1 cellular context compared by ENCODE assay signal in the genomic region with DNA sequence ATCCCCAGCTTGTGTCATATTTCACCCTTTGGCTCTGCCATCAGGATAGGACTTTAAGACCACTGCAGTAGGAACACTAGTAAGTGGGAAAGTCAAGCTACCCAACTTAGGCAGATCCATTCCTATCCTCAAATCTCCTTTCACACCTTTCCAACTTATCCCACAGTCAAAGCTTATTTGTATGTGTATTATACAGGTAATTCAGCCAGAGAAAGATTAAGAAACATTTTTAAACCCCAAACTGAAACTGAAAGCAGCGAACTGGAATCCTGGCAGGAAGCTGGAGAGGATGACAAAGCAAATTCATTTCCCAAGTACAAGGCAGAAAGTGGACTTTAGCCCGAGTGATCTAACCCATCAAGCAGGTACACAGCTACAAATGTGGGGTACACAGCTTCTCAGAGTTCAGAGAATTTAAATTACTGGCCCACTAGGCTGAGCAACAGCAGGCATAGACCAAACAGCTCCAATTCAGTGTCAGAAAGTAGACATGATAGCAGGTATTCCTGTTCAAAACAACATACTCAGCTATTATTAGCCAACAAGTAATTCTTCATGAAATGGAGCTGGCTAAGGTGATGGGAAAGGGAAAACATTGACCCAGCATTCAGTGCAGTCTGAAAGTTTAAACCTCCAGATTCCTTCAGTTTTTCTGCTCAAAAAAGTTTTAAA.
TF ChIP-seq lines count a peak whose summit lies in the region.

No MANE protein-coding gene starts in this region.

TF ChIP-seq in HepG2, 621 proteins besides CTCF, POLR2A, EP300 and RAD21 (continued from another document and continues in another):
- TF ChIP-seq, protein P1, sequence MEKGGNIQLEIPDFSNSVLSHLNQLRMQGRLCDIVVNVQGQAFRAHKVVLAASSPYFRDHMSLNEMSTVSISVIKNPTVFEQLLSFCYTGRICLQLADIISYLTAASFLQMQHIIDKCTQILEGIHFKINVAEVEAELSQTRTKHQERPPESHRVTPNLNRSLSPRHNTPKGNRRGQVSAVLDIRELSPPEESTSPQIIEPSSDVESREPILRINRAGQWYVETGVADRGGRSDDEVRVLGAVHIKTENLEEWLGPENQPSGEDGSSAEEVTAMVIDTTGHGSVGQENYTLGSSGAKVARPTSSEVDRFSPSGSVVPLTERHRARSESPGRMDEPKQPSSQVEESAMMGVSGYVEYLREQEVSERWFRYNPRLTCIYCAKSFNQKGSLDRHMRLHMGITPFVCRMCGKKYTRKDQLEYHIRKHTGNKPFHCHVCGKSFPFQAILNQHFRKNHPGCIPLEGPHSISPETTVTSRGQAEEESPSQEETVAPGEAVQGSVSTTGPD (CRISPR knock-in tag; IDR thresholded peaks at IDR 0.05), result no peak
- TF ChIP-seq NCOA2 (CRISPR knock-in tag; IDR thresholded peaks at IDR 0.05) (peak; percentile 75), REPIN1 (CRISPR knock-in tag; IDR thresholded peaks at IDR 0.05; ENCODE audit: borderline replicate concordance, low read depth) (no peak), CREBL2 (CRISPR knock-in tag; IDR thresholded peaks at IDR 0.05; ENCODE audit: borderline replicate concordance) (no peak), REXO4 (CRISPR knock-in tag; IDR thresholded peaks at IDR 0.05; ENCODE audit: borderline replicate concordance) (no peak), KLF9 (CRISPR knock-in tag; IDR thresholded peaks at IDR 0.05; ENCODE audit: low read depth) (no peak), MED8 (CRISPR knock-in tag; IDR thresholded peaks at IDR 0.05; ENCODE audit: insufficient replicate concordance) (no peak), ZNF354B (CRISPR knock-in tag; IDR thresholded peaks at IDR 0.05) (no peak), ZNF234 (CRISPR knock-in tag; conservative IDR thresholded peaks at IDR 0.05) (no peak), ZNF891 (CRISPR knock-in tag; IDR thresholded peaks at IDR 0.05) (no peak), ZNF713 (CRISPR knock-in tag; IDR thresholded peaks at IDR 0.05) (no peak), THYN1 (CRISPR knock-in tag; IDR thresholded peaks at IDR 0.05; ENCODE audit: borderline replicate concordance, low read depth) (no peak), BORCS8-MEF2B (CRISPR knock-in tag; IDR thresholded peaks at IDR 0.05) (no peak), HNRNPUL1 (IDR thresholded peaks at IDR 0.05; ENCODE audit: low read depth, low read length) (no peak), ZFY (CRISPR knock-in tag; IDR thresholded peaks at IDR 0.05) (no peak), ZC3H13 (CRISPR knock-in tag; IDR thresholded peaks at IDR 0.05) (no peak), ZNF263 (CRISPR knock-in tag; IDR thresholded peaks at IDR 0.05) (no peak), HES4 (CRISPR knock-in tag; IDR thresholded peaks at IDR 0.05; ENCODE audit: borderline replicate concordance) (no peak), ZFP1 (CRISPR knock-in tag; IDR thresholded peaks at IDR 0.05) (0 out of 2 replicates have a peak, but pooled peaks have one; percentile 43), SRSF1 (optimal IDR thresholded peaks at IDR 0.05; ENCODE audit: low read depth, low read length) (no peak), CHD2 (IDR thresholded peaks at IDR 0.05; ENCODE audit: low read depth, low read length) (no peak), ZFYVE20 (CRISPR knock-in tag; IDR thresholded peaks at IDR 0.05; ENCODE audit: borderline replicate concordance, low read depth) (no peak), RBFOX2 (IDR thresholded peaks at IDR 0.05; ENCODE audit: low read depth, low read length) (no peak), DBP (CRISPR knock-in tag; IDR thresholded peaks at IDR 0.05; ENCODE audit: not compliant biosample characterization) (no peak), SOX5 (CRISPR knock-in tag; IDR thresholded peaks at IDR 0.05; ENCODE audit: borderline replicate concordance) (peak; percentile 79), TBL1XR1 (IDR thresholded peaks at IDR 0.05; ENCODE audit: borderline replicate concordance, low read length, partially characterized antibody) (peak; percentile 75), PHF5A (CRISPR knock-in tag; IDR thresholded peaks at IDR 0.05; ENCODE audit: low read depth, unreplicated experiment) (no peak), ZNF484 (CRISPR knock-in tag; IDR thresholded peaks at IDR 0.05; ENCODE audit: borderline replicate concordance, low read depth) (no peak), MTF2 (CRISPR knock-in tag; IDR thresholded peaks at IDR 0.05; ENCODE audit: borderline replicate concordance) (no peak), KLF15 (CRISPR knock-in tag; IDR thresholded peaks at IDR 0.05; ENCODE audit: borderline replicate concordance) (no peak), ZNF609 (CRISPR knock-in tag; IDR thresholded peaks at IDR 0.05; ENCODE audit: borderline replicate concordance) (no peak; the same call in 1 of the 2 replicates), FUBP1 (CRISPR knock-in tag; IDR thresholded peaks at IDR 0.05; ENCODE audit: borderline replicate concordance) (no peak), ZNF691 (CRISPR knock-in tag; IDR thresholded peaks at IDR 0.05; ENCODE audit: borderline replicate concordance, low read depth) (no peak), ZNF468 (CRISPR knock-in tag; IDR thresholded peaks at IDR 0.05) (no peak)
- TF ChIP-seq, protein P2, sequence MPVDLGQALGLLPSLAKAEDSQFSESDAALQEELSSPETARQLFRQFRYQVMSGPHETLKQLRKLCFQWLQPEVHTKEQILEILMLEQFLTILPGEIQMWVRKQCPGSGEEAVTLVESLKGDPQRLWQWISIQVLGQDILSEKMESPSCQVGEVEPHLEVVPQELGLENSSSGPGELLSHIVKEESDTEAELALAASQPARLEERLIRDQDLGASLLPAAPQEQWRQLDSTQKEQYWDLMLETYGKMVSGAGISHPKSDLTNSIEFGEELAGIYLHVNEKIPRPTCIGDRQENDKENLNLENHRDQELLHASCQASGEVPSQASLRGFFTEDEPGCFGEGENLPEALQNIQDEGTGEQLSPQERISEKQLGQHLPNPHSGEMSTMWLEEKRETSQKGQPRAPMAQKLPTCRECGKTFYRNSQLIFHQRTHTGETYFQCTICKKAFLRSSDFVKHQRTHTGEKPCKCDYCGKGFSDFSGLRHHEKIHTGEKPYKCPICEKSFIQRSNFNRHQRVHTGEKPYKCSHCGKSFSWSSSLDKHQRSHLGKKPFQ (CRISPR knock-in tag; IDR thresholded peaks at IDR 0.05; ENCODE audit: insufficient replicate concordance), result no peak
- TF ChIP-seq, protein P3, sequence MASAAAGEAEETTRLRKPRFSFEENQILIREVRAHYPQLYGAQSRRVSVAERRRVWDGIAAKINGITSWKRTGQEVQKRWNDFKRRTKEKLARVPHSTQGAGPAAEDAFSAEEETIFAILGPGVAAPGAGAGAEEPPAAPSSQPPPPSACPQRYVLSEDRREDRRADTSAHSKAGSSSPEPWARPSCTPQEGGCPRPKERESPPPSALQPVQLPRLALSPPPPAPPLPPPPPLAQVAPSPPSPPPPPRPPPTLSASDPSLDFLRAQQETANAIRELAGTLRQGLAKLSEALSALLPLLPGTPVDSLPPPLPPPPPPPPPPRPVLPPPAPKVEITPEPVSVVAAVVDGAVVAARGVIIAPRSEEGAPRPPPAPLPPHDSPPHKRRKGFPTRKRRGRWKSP (CRISPR knock-in tag; IDR thresholded peaks at IDR 0.05), result no peak
- TF ChIP-seq, protein P4, sequence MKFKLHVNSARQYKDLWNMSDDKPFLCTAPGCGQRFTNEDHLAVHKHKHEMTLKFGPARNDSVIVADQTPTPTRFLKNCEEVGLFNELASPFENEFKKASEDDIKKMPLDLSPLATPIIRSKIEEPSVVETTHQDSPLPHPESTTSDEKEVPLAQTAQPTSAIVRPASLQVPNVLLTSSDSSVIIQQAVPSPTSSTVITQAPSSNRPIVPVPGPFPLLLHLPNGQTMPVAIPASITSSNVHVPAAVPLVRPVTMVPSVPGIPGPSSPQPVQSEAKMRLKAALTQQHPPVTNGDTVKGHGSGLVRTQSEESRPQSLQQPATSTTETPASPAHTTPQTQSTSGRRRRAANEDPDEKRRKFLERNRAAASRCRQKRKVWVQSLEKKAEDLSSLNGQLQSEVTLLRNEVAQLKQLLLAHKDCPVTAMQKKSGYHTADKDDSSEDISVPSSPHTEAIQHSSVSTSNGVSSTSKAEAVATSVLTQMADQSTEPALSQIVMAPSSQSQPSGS (CRISPR knock-in tag; IDR thresholded peaks at IDR 0.05), result peak; percentile 93
- TF ChIP-seq, protein P5, sequence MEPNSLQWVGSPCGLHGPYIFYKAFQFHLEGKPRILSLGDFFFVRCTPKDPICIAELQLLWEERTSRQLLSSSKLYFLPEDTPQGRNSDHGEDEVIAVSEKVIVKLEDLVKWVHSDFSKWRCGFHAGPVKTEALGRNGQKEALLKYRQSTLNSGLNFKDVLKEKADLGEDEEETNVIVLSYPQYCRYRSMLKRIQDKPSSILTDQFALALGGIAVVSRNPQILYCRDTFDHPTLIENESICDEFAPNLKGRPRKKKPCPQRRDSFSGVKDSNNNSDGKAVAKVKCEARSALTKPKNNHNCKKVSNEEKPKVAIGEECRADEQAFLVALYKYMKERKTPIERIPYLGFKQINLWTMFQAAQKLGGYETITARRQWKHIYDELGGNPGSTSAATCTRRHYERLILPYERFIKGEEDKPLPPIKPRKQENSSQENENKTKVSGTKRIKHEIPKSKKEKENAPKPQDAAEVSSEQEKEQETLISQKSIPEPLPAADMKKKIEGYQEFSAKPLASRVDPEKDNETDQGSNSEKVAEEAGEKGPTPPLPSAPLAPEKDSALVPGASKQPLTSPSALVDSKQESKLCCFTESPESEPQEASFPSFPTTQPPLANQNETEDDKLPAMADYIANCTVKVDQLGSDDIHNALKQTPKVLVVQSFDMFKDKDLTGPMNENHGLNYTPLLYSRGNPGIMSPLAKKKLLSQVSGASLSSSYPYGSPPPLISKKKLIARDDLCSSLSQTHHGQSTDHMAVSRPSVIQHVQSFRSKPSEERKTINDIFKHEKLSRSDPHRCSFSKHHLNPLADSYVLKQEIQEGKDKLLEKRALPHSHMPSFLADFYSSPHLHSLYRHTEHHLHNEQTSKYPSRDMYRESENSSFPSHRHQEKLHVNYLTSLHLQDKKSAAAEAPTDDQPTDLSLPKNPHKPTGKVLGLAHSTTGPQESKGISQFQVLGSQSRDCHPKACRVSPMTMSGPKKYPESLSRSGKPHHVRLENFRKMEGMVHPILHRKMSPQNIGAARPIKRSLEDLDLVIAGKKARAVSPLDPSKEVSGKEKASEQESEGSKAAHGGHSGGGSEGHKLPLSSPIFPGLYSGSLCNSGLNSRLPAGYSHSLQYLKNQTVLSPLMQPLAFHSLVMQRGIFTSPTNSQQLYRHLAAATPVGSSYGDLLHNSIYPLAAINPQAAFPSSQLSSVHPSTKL (CRISPR knock-in tag; IDR thresholded peaks at IDR 0.05), result peak; percentile 95
